Comparison of ENCODE assay signal across 20 cellular contexts in genomic region chr4:5932021-5932553, GRCh38.
DNase-seq lines count a peak whose midpoint lies in the region; ATAC-seq and TF ChIP-seq lines count a peak whose summit lies in the region.
"Had no signal": no experiment of that assay in that cellular context is flagged by ENCODE, and none has a peak within 500 bp of the region (broad histone marks: within the 10 kb centered on the region; RNA-seq: fewer than 3 reads in every experiment).

No MANE protein-coding gene starts in this region.

- TF ChIP-seq CTCF in GM13976 (IDR thresholded peaks at IDR 0.05; ENCODE audit: borderline replicate concordance, control extremely low read depth, extremely low read depth, insufficient read depth, missing control alignments) = no peak

- H3K4me1 Mint-ChIP-seq in activated T-cell treated with anti-CD3 and anti-CD28 coated beads, Interleukin-2, amount 50 U/mL, for 24 hours (ENCODE audit: low read depth) = no peaks in the 10 kb centered on the region

- DNase-seq in DMS79 treated with DMSO at 0.1 percent for 48 hours (lab: John Stamatoyannopoulos, UW) (peak; percentile 81), NCI-H146 (lab: John Stamatoyannopoulos, UW) (peak; percentile 91), NCI-H2196 treated with DMSO at 0.1 percent for 48 hours (lab: John Stamatoyannopoulos, UW; ENCODE audit: unreplicated experiment) (peak; percentile 91), left kidney (ENCODE audit: low read depth, low spot score) (peak; percentile 57), GM13976 (ENCODE audit: low spot score) (no peak)
- no peak for DNase-seq in activated T-cell treated with anti-CD3 and anti-CD28 coated beads, Interleukin-2, amount 50 U/mL, for 24 hours
- DNase-seq: activated CD4-positive, alpha-beta T cell treated with anti-CD3 and anti-CD28 coated beads for 48 hours; adrenal gland; GF-D8; left cardiac atrium; NCI-H446; Right ventricle myocardium superior; T-helper 1 cell; transverse colon had no signal

- no peak overlapping the region for H3K27ac Mint-ChIP-seq in activated T-cell treated with anti-CD3 and anti-CD28 coated beads, Interleukin-2, amount 50 U/mL, for 24 hours
- H3K27ac Mint-ChIP-seq: stimulated activated naive CD8-positive, alpha-beta T cell treated with anti-CD3 and anti-CD28 coated beads, Interleukin-15, Interleukin-2, amounts not matched to agents 100 ng/mL and 50 ng/mL, for 24 hours had no signal

- no peaks in the 10 kb centered on the region for H3K36me3 Mint-ChIP-seq in activated T-cell treated with anti-CD3 and anti-CD28 coated beads, Interleukin-2, amount 50 U/mL, for 24 hours (ENCODE audit: low read depth)

- no peaks in the 10 kb centered on the region for H3K9me3 Mint-ChIP-seq in activated T-cell treated with anti-CD3 and anti-CD28 coated beads, Interleukin-2, amount 50 U/mL, for 24 hours
- H3K9me3 Mint-ChIP-seq: stimulated activated naive CD8-positive, alpha-beta T cell treated with anti-CD3 and anti-CD28 coated beads, Interleukin-15, Interleukin-2, amounts not matched to agents 100 ng/mL and 50 ng/mL, for 24 hours had no signal

- in situ Hi-C loops in GM13976 (cut with MboI; ENCODE audit: low sequenced_read_pairs, unreplicated experiment) = no loop called here

- H3K4me3 Mint-ChIP-seq in activated T-cell treated with anti-CD3 and anti-CD28 coated beads, Interleukin-2, amount 50 U/mL, for 24 hours = no peak overlapping the region
- H3K4me3 Mint-ChIP-seq: stimulated activated naive CD8-positive, alpha-beta T cell treated with anti-CD3 and anti-CD28 coated beads, Interleukin-15, Interleukin-2, amounts not matched to agents 100 ng/mL and 50 ng/mL, for 24 hours had no signal

- ATAC-seq in GM21717 (IDR thresholded peaks at IDR 0.05; ENCODE audit: unreplicated experiment) (no peak), GM18870 (IDR thresholded peaks at IDR 0.05; ENCODE audit: unreplicated experiment) (no peak)
- ATAC-seq: esophagus mucosa, HCT116, HepG2, left cardiac atrium had no signal

- peaks cover 10% of the 10 kb centered on the region for H3K27me3 Mint-ChIP-seq in activated T-cell treated with anti-CD3 and anti-CD28 coated beads, Interleukin-2, amount 50 U/mL, for 24 hours

Comparison
In these comparisons a context has a peak if more than half of its experiments do, and no peak if none do; other contexts are left out.
1. DNase-seq: peak in DMS79 treated with DMSO at 0.1 percent for 48 hours (single experiment), NCI-H146 (single experiment), NCI-H2196 treated with DMSO at 0.1 percent for 48 hours (single experiment) and left kidney (single experiment); none in GM13976 (single experiment) and activated T-cell treated with anti-CD3 and anti-CD28 coated beads, Interleukin-2, amount 50 U/mL, for 24 hours (single experiment).